ENCODE assay signal across 24 cellular contexts in genomic region chr15:89885611-89886010, GRCh38. TPM values are rescaled to one million over a fixed set of nuclear protein-coding genes. Genes with fewer than 3 reads are reported as not detected.
"Had no signal": no experiment of that assay in that cellular context is flagged by ENCODE, and none has a peak within 500 bp of the region (broad histone marks: within the 10 kb centered on the region; RNA-seq: fewer than 3 reads in every experiment).

No MANE protein-coding gene starts in this region.

- H3K4me3 ChIP-seq: ascending aorta, body of pancreas, SJSA1 had no signal

- H3K4me1 ChIP-seq: ascending aorta, SJSA1 had no signal

- H3K9me3 ChIP-seq: ascending aorta, body of pancreas, SJSA1 had no signal

- H3K9me3 Mint-ChIP-seq: activated CD4-positive, alpha-beta memory T cell treated with anti-CD3 and anti-CD28 coated beads, Interleukin-2, amount 10 ng/mL, durations not matched to agents 7 days and 5 days; activated naive CD4-positive, alpha-beta T cell treated with anti-CD3 and anti-CD28 coated beads, Interleukin-2, amount 50 U/mL, for 24 hours; central memory CD8-positive, alpha-beta T cell had no signal

- ATAC-seq: activated CD4-positive, alpha-beta T cell treated with anti-CD3 and anti-CD28 coated beads for 36 hours; body of pancreas; PC-3; SK-N-SH treated with all-trans-retinoic acid at 6 μM for 48 hours had no signal

- H3K27me3 ChIP-seq: ascending aorta, body of pancreas, SJSA1 had no signal

- DNase-seq: activated CD4-positive, alpha-beta memory T cell treated with anti-CD3 and anti-CD28 coated beads, Interleukin-2, amount 10 ng/mL, durations not matched to agents 7 days and 5 days; activated CD4-positive, alpha-beta T cell treated with anti-CD3 and anti-CD28 coated beads for 36 hours; activated CD4-positive, alpha-beta T cell treated with anti-CD3 and anti-CD28 coated beads, Interleukin-2, amount 50 U/mL, for 1 hour; amniotic stem cell; body of pancreas; Kasumi-1; NCI-H1105 treated with DMSO at 0.1 percent for 48 hours; NCI-H1436 treated with DMSO at 0.1 percent for 48 hours; NCI-H187; NCI-H2081; NCI-H510A treated with DMSO at 0.1 percent for 48 hours; NCI-H69; NK-92 treated with Interleukin-12 subunit alpha and Interleukin-12 subunit beta, amount 100 ng/mL, for 24 hours; PC-3; SHP77; T-helper 2 cell; T1000; WERI-Rb-1 had no signal

- H3K4me3 Mint-ChIP-seq: activated CD4-positive, alpha-beta memory T cell treated with anti-CD3 and anti-CD28 coated beads, Interleukin-2, amount 10 ng/mL, durations not matched to agents 7 days and 5 days; activated CD4-positive, alpha-beta T cell treated with anti-CD3 and anti-CD28 coated beads for 36 hours; activated naive CD4-positive, alpha-beta T cell treated with anti-CD3 and anti-CD28 coated beads, Interleukin-2, amount 50 U/mL, for 24 hours; central memory CD8-positive, alpha-beta T cell had no signal

- H3K27me3 Mint-ChIP-seq: activated CD4-positive, alpha-beta memory T cell treated with anti-CD3 and anti-CD28 coated beads, Interleukin-2, amount 10 ng/mL, durations not matched to agents 7 days and 5 days; activated CD4-positive, alpha-beta T cell treated with anti-CD3 and anti-CD28 coated beads for 36 hours; activated naive CD4-positive, alpha-beta T cell treated with anti-CD3 and anti-CD28 coated beads, Interleukin-2, amount 50 U/mL, for 24 hours; central memory CD8-positive, alpha-beta T cell had no signal

- H3K27ac Mint-ChIP-seq: activated CD4-positive, alpha-beta memory T cell treated with anti-CD3 and anti-CD28 coated beads, Interleukin-2, amount 10 ng/mL, durations not matched to agents 7 days and 5 days; activated CD4-positive, alpha-beta T cell treated with anti-CD3 and anti-CD28 coated beads for 36 hours; activated naive CD4-positive, alpha-beta T cell treated with anti-CD3 and anti-CD28 coated beads, Interleukin-2, amount 50 U/mL, for 24 hours had no signal

- H3K27ac ChIP-seq: ascending aorta, body of pancreas, SJSA1, WERI-Rb-1 had no signal

RNA-seq across cellular contexts. Expression of gene ARPIN, which starts 27.1 kb away (rescaled TPM):
- total RNA-seq: activated CD4-positive, alpha-beta memory T cell treated with anti-CD3 and anti-CD28 coated beads, Interleukin-2, amount 10 ng/mL, durations not matched to agents 7 days and 5 days; activated CD4-positive, alpha-beta T cell treated with anti-CD3 and anti-CD28 coated beads for 36 hours; activated CD8-positive, alpha-beta memory T cell treated with anti-CD3 and anti-CD28 coated beads for 36 hours had no signal
